Comparison of ENCODE assay signal across 8 cellular contexts in the genomic region with DNA sequence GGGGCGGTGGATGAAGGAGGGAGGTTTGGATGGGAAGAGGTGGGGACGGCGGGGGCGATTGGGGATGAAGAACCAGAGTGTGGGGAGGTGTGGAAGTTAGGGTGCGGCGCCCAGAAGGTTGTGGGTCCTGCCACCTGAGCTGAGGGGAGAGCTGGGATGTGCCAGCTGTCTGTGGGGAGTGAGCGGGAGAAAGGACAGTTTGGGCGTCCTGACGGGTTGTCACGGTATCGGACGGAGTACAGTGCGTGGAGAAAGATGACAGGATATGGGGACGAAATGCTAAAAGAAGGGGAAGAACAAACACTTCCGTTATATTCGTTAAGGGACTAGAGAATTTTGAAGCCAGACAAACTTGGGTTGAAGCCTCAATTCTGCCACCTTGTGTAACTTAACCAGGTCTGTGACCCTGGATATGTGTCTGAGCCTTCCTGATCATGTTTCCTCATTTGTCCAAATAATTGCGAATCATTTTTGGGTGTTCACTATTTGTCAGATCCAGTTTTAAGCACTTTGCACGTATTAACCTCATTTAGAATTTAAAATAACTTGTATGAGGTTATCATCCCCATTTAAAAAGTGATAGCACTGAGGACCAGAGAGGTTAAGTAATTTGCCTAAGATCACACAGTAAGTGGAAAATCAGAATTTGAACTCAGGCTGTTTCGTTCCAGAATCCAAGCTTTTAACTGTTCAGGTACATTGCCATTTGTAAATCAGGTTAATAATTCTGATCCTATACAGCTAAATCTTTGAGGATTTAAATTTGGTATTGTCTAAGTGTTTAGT. TPM values are rescaled to one million over a fixed set of nuclear protein-coding genes. Genes with fewer than 3 reads are reported as not detected.
DNase-seq lines count a peak whose midpoint lies in the region; ATAC-seq and TF ChIP-seq lines count a peak whose summit lies in the region.

No MANE protein-coding gene starts in this region.

- H2AFZ ChIP-seq in DND-41 (ENCODE audit: low read depth, low read length), result peak overlapping the region; percentile 81

- H3K9me3 ChIP-seq in DND-41 (ENCODE audit: insufficient read depth, low read length, severe bottlenecking) (no peaks in the 10 kb centered on the region), skeletal muscle satellite cell (replicated peaks; ENCODE audit: low read length) (no peaks in the 10 kb centered on the region)

- H3K27me3 Mint-ChIP-seq in activated CD8-positive, alpha-beta T cell treated with anti-CD3 and anti-CD28 coated beads for 36 hours, result no peaks in the 10 kb centered on the region
- peaks cover 19% of the 10 kb centered on the region for H3K27me3 Mint-ChIP-seq in glutamatergic neuron (ENCODE audit: unreplicated experiment)

- DNase-seq in DND-41 (no peak), GM20000 (ENCODE audit: low spot score) (peak; percentile 28), HuH-7.5 (ENCODE audit: low spot score) (peak; percentile 23), glutamatergic neuron (no peak), glomerular visceral epithelial cell (ENCODE audit: extremely low spot score) (no peak)
- no peak for DNase-seq in activated CD8-positive, alpha-beta T cell treated with anti-CD3 and anti-CD28 coated beads for 36 hours
- DNase-seq in activated effector memory CD4-positive, alpha-beta T cell treated with Interleukin-2 at 50 U/mL for 16 hours, result no peak

- H3K36me3 ChIP-seq in DND-41 (ENCODE audit: insufficient read depth, low read length), result peaks cover 7% of the 10 kb centered on the region
- no peaks in the 10 kb centered on the region for H3K36me3 ChIP-seq in skeletal muscle satellite cell (ENCODE audit: insufficient read depth, low read length)

- H3K27ac ChIP-seq in DND-41 (ENCODE audit: low read length), result peak overlapping the region; percentile 95

- peaks cover 68% of the 10 kb centered on the region for H3K79me2 ChIP-seq in DND-41 (ENCODE audit: insufficient read depth, low read length)

- intact Hi-C loops in activated CD8-positive, alpha-beta T cell treated with anti-CD3 and anti-CD28 coated beads for 36 hours (cut with micrococcal nuclease), result no loop called here

- CTCF ChIA-PET in activated CD8-positive, alpha-beta T cell treated with anti-CD3 and anti-CD28 coated beads for 36 hours (lab: Charles Lee), result interaction anchor here (0.7 to 1.9 kb wide), 8 partner anchors 13 to 319 kb away, joined by 3 to 6 read pairs (median 3); no protein-coding TSS in a partner anchor

- H3K4me3 ChIP-seq in DND-41 (ENCODE audit: low read depth in 1 of 2, low read length in 2 of 2), result peak overlapping the region; percentile 92 to 97
- H3K4me3 ChIP-seq in skeletal muscle satellite cell (ENCODE audit: low read length), result peak overlapping the region; percentile 90

- peaks cover 8% of the 10 kb centered on the region for H3K36me3 Mint-ChIP-seq in activated CD8-positive, alpha-beta T cell treated with anti-CD3 and anti-CD28 coated beads for 36 hours (ENCODE audit: low read depth)
- H3K36me3 Mint-ChIP-seq in glutamatergic neuron (ENCODE audit: unreplicated experiment), result peaks cover 4% of the 10 kb centered on the region

- H3K4me1 Mint-ChIP-seq in activated CD8-positive, alpha-beta T cell treated with anti-CD3 and anti-CD28 coated beads for 36 hours (ENCODE audit: low read depth), result peaks cover 38% of the 10 kb centered on the region
- peaks cover 4% of the 10 kb centered on the region for H3K4me1 Mint-ChIP-seq in glutamatergic neuron (ENCODE audit: low read depth, unreplicated experiment)

- H3K9ac ChIP-seq in DND-41 (ENCODE audit: low read depth, low read length) (peak overlapping the region; percentile 94), skeletal muscle satellite cell (ENCODE audit: low read depth, low read length) (peak overlapping the region; percentile 92)

- no peak; the same call in none of the 3 replicates for ATAC-seq in DND-41 (ENCODE audit: insufficient read depth, low read depth)
- ATAC-seq in activated CD8-positive, alpha-beta T cell treated with anti-CD3 and anti-CD28 coated beads for 36 hours, result peak; percentile 14

- peak overlapping the region; percentile 97 for H3K27ac Mint-ChIP-seq in activated CD8-positive, alpha-beta T cell treated with anti-CD3 and anti-CD28 coated beads for 36 hours
- H3K27ac Mint-ChIP-seq in glutamatergic neuron (ENCODE audit: unreplicated experiment), result peak overlapping the region; percentile 74

- H3K4me1 ChIP-seq in DND-41 (ENCODE audit: insufficient read depth, low read length) (peaks cover 59% of the 10 kb centered on the region), skeletal muscle satellite cell (ENCODE audit: control insufficient read depth, insufficient read depth, low read length) (peaks cover 30% of the 10 kb centered on the region)

- H3K4me3 Mint-ChIP-seq in activated CD8-positive, alpha-beta T cell treated with anti-CD3 and anti-CD28 coated beads for 36 hours, result peak overlapping the region; percentile 97
- H3K4me3 Mint-ChIP-seq in glutamatergic neuron (ENCODE audit: unreplicated experiment), result peak overlapping the region; percentile 90

- peak overlapping the region; percentile 79 for H3K4me2 ChIP-seq in DND-41 (ENCODE audit: insufficient read depth, low read length)
- H3K4me2 ChIP-seq in skeletal muscle satellite cell (ENCODE audit: low read length), result peak overlapping the region; percentile 93

- H4K20me1 ChIP-seq in DND-41 (ENCODE audit: insufficient read depth, low read length), result peaks cover 7% of the 10 kb centered on the region; the same call in 1 of the 2 replicates

- peaks cover under 1% of the 10 kb centered on the region for H3K9me3 Mint-ChIP-seq in activated CD8-positive, alpha-beta T cell treated with anti-CD3 and anti-CD28 coated beads for 36 hours
- H3K9me3 Mint-ChIP-seq in glutamatergic neuron (ENCODE audit: unreplicated experiment), result no peaks in the 10 kb centered on the region

- POLR2A ChIA-PET in activated CD8-positive, alpha-beta T cell treated with anti-CD3 and anti-CD28 coated beads for 36 hours (lab: Charles Lee), result interaction anchor here (0.9 to 1.8 kb wide), 7 partner anchors 7 to 206 kb away, joined by 3 to 7 read pairs (median 3); no protein-coding TSS in a partner anchor

- TF ChIP-seq CTCF in DND-41 (IDR thresholded peaks at IDR 0.05; ENCODE audit: borderline replicate concordance, extremely low read depth, low read length, poor library complexity, severe bottlenecking) (peak; percentile 52), GM20000 (IDR thresholded peaks at IDR 0.05; ENCODE audit: extremely low read depth, missing control alignments) (no peak), glutamatergic neuron (IDR thresholded peaks at IDR 0.05; ENCODE audit: partially characterized antibody, unreplicated experiment) (no peak)
- TF ChIP-seq CTCF in activated CD8-positive, alpha-beta T cell treated with anti-CD3 and anti-CD28 coated beads for 36 hours (IDR thresholded peaks at IDR 0.05), result peak; percentile 30

- H3K27me3 ChIP-seq in DND-41 (ENCODE audit: insufficient read depth, low read length, poor library complexity), result no peaks in the 10 kb centered on the region
- H3K27me3 ChIP-seq in skeletal muscle satellite cell (ENCODE audit: control insufficient read depth, insufficient read depth, low read length), result no peaks in the 10 kb centered on the region

RNA-seq across cellular contexts. Expression of a gene that starts 0.7 kb away (rescaled TPM):
- 10 to 100 TPM; 62.8 to 69.8 TPM for total RNA-seq in activated CD8-positive, alpha-beta T cell treated with anti-CD3 and anti-CD28 coated beads for 36 hours
- 9.5 TPM for total RNA-seq in glutamatergic neuron (ENCODE audit: unreplicated experiment)
- 5.2 and 6.8 TPM in 2 replicates for total RNA-seq in skeletal muscle satellite cell (2012; rRNA removed)

RNA-seq across cellular contexts. Expression of a gene that starts 25.4 kb away (rescaled TPM):
- 1 to 10 TPM; 1.9 to 3.4 TPM for total RNA-seq in activated CD8-positive, alpha-beta T cell treated with anti-CD3 and anti-CD28 coated beads for 36 hours
- total RNA-seq in glutamatergic neuron (ENCODE audit: unreplicated experiment), result 1.0 TPM
- total RNA-seq in skeletal muscle satellite cell (2012; rRNA removed), result 1.1 and 1.5 TPM in 2 replicates

Comparison
In these comparisons a context has a peak if more than half of its experiments do, and no peak if none do; other contexts are left out.
1. DNase-seq: peak in GM20000 (single experiment) and HuH-7.5 (single experiment); none in DND-41 (single experiment), activated CD8-positive, alpha-beta T cell treated with anti-CD3 and anti-CD28 coated beads for 36 hours (single experiment), glutamatergic neuron (single experiment), activated effector memory CD4-positive, alpha-beta T cell treated with Interleukin-2 at 50 U/mL for 16 hours (single experiment) and glomerular visceral epithelial cell (single experiment).
2. CTCF ChIP-seq: peak in DND-41 (single experiment) and activated CD8-positive, alpha-beta T cell treated with anti-CD3 and anti-CD28 coated beads for 36 hours (single experiment); none in GM20000 (single experiment) and glutamatergic neuron (single experiment).